ENCODE assay signal across 18 cellular contexts in genomic region chr18:13305326-13305725, GRCh38.
"Had no signal": no experiment of that assay in that cellular context is flagged by ENCODE, and none has a peak within 500 bp of the region (broad histone marks: within the 10 kb centered on the region; RNA-seq: fewer than 3 reads in every experiment).

No MANE protein-coding gene starts in this region.

- DNase-seq: cortex of kidney; foreskin fibroblast; gastrocnemius medialis; left ventricle myocardium superior; lower lobe of right lung; natural killer cell; occipital lobe; ovary; posterior cingulate gyrus; psoas muscle; right cardiac atrium; sigmoid colon; stimulated activated CD4-positive, alpha-beta T cell treated with anti-CD3 and anti-CD28 coated beads, Interleukin-4, amount 100 ng/mL, for 4 hours; stimulated activated naive CD8-positive, alpha-beta T cell treated with anti-CD3 and anti-CD28 coated beads, Interleukin-15, Interleukin-2, amounts not matched to agents 100 U/mL and 50 U/mL, for 24 hours; substantia nigra; testis; tibial artery had no signal

- H3K27ac ChIP-seq: epithelial cell of prostate, gastrocnemius medialis, lower lobe of right lung, ovary, psoas muscle, sigmoid colon, testis, tibial artery had no signal

- H3K36me3 ChIP-seq: gastrocnemius medialis, lower lobe of right lung, ovary, sigmoid colon, tibial artery had no signal

- H3K4me3 ChIP-seq: gastrocnemius medialis, lower lobe of right lung, ovary, psoas muscle, sigmoid colon, testis, tibial artery had no signal

- H3K9me3 ChIP-seq: gastrocnemius medialis, ovary, psoas muscle, sigmoid colon, testis had no signal

- H3K27me3 ChIP-seq: gastrocnemius medialis, ovary, sigmoid colon, testis, tibial artery had no signal
